ENCODE assay signal across 2 cellular contexts in the genomic region with DNA sequence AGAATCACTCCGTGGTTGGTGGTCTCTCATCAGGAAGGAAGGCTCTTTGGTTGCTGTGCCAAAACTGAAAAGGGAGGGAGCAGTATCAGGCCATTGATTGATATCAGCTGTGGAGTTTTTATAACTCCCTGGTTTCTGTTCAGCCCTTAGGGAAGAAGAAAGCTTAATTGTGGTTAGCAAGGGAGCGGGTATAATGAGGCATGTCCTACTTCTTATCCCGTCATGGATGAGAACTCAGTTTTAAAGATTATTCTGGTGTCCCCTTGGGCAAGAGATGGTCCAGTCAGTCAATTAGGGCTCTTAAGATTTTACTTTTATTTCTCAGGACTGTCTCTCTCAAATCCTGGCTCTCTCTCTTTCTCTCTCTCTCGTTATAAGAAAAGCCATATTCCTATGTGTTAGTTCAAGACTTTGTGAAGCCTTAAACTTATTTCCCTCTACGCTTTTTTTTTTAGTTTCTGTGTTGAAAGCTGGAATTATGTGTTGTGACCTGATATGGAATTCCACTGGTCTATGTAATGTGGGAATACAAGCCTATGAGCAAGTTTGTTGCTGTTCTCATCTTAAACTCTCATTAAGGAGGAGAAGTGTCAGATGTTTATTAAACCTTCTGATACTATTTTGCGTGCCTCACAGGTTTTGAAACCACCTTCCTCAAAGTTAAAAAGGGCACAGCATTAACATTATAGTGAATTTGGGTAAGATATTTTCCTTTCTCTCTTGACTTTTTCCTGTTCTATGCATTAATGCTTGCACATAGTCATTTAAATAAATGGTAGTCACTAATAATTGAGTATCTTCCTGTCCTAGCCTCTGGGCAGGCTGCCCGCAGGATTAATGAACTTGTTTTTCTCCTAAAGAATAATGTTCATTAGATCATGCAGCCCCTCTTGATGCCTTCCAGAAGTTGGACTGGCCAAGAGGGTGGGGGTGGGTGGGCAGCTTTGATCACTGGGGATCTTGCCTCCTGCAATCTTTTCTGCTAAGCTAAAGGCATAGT.
TF ChIP-seq lines count a peak whose summit lies in the region.

No MANE protein-coding gene starts in this region.

TF ChIP-seq in SK-N-SH, 30 proteins besides CTCF, POLR2A, EP300 and RAD21:
- TF ChIP-seq NFIC (IDR thresholded peaks at IDR 0.05; ENCODE audit: borderline replicate concordance) (peak; percentile 20; the same call in 1 of the 2 replicates), EZH2phosphoT487 (IDR thresholded peaks at IDR 0.05; ENCODE audit: borderline replicate concordance, low read depth) (no peak), RXRA (IDR thresholded peaks at IDR 0.05; ENCODE audit: borderline replicate concordance, low read depth) (no peak), GATA2 (CRISPR knock-in tag; IDR thresholded peaks at IDR 0.05) (no peak), GABPA (IDR thresholded peaks at IDR 0.05; ENCODE audit: low read depth) (no peak), TCF12 (IDR thresholded peaks at IDR 0.05) (peak; percentile 28; the same call in 1 of the 2 replicates), TEAD4 (IDR thresholded peaks at IDR 0.05; ENCODE audit: borderline replicate concordance, insufficient read depth) (no peak)
- TF ChIP-seq, protein P1, sequence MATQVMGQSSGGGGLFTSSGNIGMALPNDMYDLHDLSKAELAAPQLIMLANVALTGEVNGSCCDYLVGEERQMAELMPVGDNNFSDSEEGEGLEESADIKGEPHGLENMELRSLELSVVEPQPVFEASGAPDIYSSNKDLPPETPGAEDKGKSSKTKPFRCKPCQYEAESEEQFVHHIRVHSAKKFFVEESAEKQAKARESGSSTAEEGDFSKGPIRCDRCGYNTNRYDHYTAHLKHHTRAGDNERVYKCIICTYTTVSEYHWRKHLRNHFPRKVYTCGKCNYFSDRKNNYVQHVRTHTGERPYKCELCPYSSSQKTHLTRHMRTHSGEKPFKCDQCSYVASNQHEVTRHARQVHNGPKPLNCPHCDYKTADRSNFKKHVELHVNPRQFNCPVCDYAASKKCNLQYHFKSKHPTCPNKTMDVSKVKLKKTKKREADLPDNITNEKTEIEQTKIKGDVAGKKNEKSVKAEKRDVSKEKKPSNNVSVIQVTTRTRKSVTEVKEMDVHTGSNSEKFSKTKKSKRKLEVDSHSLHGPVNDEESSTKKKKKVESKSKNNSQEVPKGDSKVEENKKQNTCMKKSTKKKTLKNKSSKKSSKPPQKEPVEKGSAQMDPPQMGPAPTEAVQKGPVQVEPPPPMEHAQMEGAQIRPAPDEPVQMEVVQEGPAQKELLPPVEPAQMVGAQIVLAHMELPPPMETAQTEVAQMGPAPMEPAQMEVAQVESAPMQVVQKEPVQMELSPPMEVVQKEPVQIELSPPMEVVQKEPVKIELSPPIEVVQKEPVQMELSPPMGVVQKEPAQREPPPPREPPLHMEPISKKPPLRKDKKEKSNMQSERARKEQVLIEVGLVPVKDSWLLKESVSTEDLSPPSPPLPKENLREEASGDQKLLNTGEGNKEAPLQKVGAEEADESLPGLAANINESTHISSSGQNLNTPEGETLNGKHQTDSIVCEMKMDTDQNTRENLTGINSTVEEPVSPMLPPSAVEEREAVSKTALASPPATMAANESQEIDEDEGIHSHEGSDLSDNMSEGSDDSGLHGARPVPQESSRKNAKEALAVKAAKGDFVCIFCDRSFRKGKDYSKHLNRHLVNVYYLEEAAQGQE (IDR thresholded peaks at IDR 0.05; ENCODE audit: low read depth, low read length), result no peak
- TF ChIP-seq, protein P2, sequence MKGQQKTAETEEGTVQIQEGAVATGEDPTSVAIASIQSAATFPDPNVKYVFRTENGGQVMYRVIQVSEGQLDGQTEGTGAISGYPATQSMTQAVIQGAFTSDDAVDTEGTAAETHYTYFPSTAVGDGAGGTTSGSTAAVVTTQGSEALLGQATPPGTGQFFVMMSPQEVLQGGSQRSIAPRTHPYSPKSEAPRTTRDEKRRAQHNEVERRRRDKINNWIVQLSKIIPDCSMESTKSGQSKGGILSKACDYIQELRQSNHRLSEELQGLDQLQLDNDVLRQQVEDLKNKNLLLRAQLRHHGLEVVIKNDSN (IDR thresholded peaks at IDR 0.05; ENCODE audit: borderline replicate concordance, low read depth), result no peak
- TF ChIP-seq, protein P3, sequence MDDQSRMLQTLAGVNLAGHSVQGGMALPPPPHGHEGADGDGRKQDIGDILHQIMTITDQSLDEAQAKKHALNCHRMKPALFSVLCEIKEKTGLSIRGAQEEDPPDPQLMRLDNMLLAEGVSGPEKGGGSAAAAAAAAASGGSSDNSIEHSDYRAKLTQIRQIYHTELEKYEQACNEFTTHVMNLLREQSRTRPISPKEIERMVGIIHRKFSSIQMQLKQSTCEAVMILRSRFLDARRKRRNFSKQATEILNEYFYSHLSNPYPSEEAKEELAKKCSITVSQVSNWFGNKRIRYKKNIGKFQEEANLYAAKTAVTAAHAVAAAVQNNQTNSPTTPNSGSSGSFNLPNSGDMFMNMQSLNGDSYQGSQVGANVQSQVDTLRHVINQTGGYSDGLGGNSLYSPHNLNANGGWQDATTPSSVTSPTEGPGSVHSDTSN (IDR thresholded peaks at IDR 0.05), result peak; percentile 18; the same call in 1 of the 2 replicates

TF ChIP-seq in neural cell, 6 proteins besides CTCF, POLR2A, EP300 and RAD21:
- no peak for TF ChIP-seq EZH2 (IDR thresholded peaks at IDR 0.05; ENCODE audit: borderline replicate concordance, insufficient read depth, low read length, poor library complexity, severe bottlenecking)
